Comparison of ENCODE assay signal across 8 cellular contexts in genomic region chr15:84654689-84655453, GRCh38. TPM values are rescaled to one million over a fixed set of nuclear protein-coding genes. Genes with fewer than 3 reads are reported as not detected.
A peak's percentile ranks its signal among the peaks of the same experiment; 100 is the strongest.
DNase-seq lines count a peak whose midpoint lies in the region; ATAC-seq and TF ChIP-seq lines count a peak whose summit lies in the region.

No MANE protein-coding gene starts in this region.

- peak overlapping the region; percentile 66 for H2AFZ ChIP-seq in SU-DHL-6 (ENCODE audit: low read depth, low read length, severe bottlenecking)

- H3K4me1 ChIP-seq in ovary (ENCODE audit: insufficient read depth) (peaks cover 2% of the 10 kb centered on the region), thyroid gland (peaks cover 20 to 36% of the 10 kb centered on the region in 2 donors)

- POLR2A ChIA-PET in activated naive CD8-positive, alpha-beta T cell treated with anti-CD3 and anti-CD28 coated beads, Interleukin-2, amount 10 ng/mL, durations not matched to agents 7 days and 5 days (lab: Charles Lee), result interaction anchor here (0.6 to 3.3 kb wide), 16 partner anchors 17 to 446 kb away, joined by 3 to 15 read pairs (median 5); partner anchors contain the start of gene SEC11A

- peak overlapping the region; percentile 62 for H3K9ac ChIP-seq in SU-DHL-6 (ENCODE audit: low read length)

- no peaks in the 10 kb centered on the region for H4K20me1 ChIP-seq in SU-DHL-6 (ENCODE audit: low read depth, low read length)

- no peaks in the 10 kb centered on the region for H3K9me3 ChIP-seq in SU-DHL-6 (ENCODE audit: insufficient read depth, low read length)
- H3K9me3 ChIP-seq in ovary, result no peaks in the 10 kb centered on the region
- no peaks in the 10 kb centered on the region for H3K9me3 ChIP-seq in thyroid gland

- peaks cover 12% of the 10 kb centered on the region for H3K79me2 ChIP-seq in SU-DHL-6 (ENCODE audit: insufficient read depth, low read length)

- TF ChIP-seq CTCF in SU-DHL-6 (IDR thresholded peaks at IDR 0.05; ENCODE audit: insufficient read depth, low read length, poor library complexity, severe bottlenecking), result peak; percentile 82
- TF ChIP-seq CTCF in ovary (IDR thresholded peaks at IDR 0.05), result peak; percentile 24 to 55 (median 39)
- peak in 5 of 6 experiments; percentile 36 to 70 (median 67) for TF ChIP-seq CTCF in thyroid gland (IDR thresholded peaks at IDR 0.05)

- H3K9me2 ChIP-seq in SU-DHL-6 (replicated peaks; ENCODE audit: insufficient read depth, low read length), result no peaks in the 10 kb centered on the region

- peaks cover 12% of the 10 kb centered on the region for H3K36me3 Mint-ChIP-seq in activated naive CD8-positive, alpha-beta T cell treated with anti-CD3 and anti-CD28 coated beads, Interleukin-2, amount 10 ng/mL, durations not matched to agents 7 days and 5 days

- peak; percentile 12 for TF ChIP-seq POLR2A in ovary (IDR thresholded peaks at IDR 0.05)
- TF ChIP-seq POLR2A in thyroid gland (IDR thresholded peaks at IDR 0.05), result no peak

- H3K36me3 ChIP-seq in SU-DHL-6 (ENCODE audit: low read length) (no peaks in the 10 kb centered on the region), ovary (no peaks in the 10 kb centered on the region), thyroid gland (peaks cover 8 to 15% of the 10 kb centered on the region in 2 donors)

- no peaks in the 10 kb centered on the region for H3K27me3 ChIP-seq in SU-DHL-6 (ENCODE audit: low read length)
- H3K27me3 ChIP-seq in ovary, result no peaks in the 10 kb centered on the region
- H3K27me3 ChIP-seq in thyroid gland, result no peaks in the 10 kb centered on the region

- DNase-seq in Ammon's horn (ENCODE audit: low spot score), result peak; percentile 94
- DNase-seq in NCI-H1092 (lab: John Stamatoyannopoulos, UW), result peak; percentile 75
- DNase-seq in activated naive CD8-positive, alpha-beta T cell treated with anti-CD3 and anti-CD28 coated beads, Interleukin-2, amount 10 ng/mL, durations not matched to agents 7 days and 5 days, result peak; percentile 73
- peak; percentile 90 for DNase-seq in Right ventricle myocardium superior
- peak; percentile 61 to 81 (median 76) for DNase-seq in ovary
- peak; percentile 83 to 85 for DNase-seq in thyroid gland

- peaks cover 20% of the 10 kb centered on the region for H3F3A ChIP-seq in SU-DHL-6 (ENCODE audit: insufficient read depth)

- TF ChIP-seq EP300 in ovary (IDR thresholded peaks at IDR 0.05), result no peak

- H3K4me2 ChIP-seq in SU-DHL-6 (ENCODE audit: low read depth, low read length, poor library complexity, severe bottlenecking), result peak overlapping the region; percentile 64

- no peaks in the 10 kb centered on the region for H3K27me3 Mint-ChIP-seq in activated naive CD8-positive, alpha-beta T cell treated with anti-CD3 and anti-CD28 coated beads, Interleukin-2, amount 10 ng/mL, durations not matched to agents 7 days and 5 days

- peaks cover 24% of the 10 kb centered on the region for H3K4me1 Mint-ChIP-seq in activated naive CD8-positive, alpha-beta T cell treated with anti-CD3 and anti-CD28 coated beads, Interleukin-2, amount 10 ng/mL, durations not matched to agents 7 days and 5 days

- ATAC-seq in GM21390 (IDR thresholded peaks at IDR 0.05; ENCODE audit: unreplicated experiment), result peak; percentile 35
- peak; percentile 32 for ATAC-seq in activated naive CD8-positive, alpha-beta T cell treated with anti-CD3 and anti-CD28 coated beads, Interleukin-2, amount 10 ng/mL, durations not matched to agents 7 days and 5 days (ENCODE audit: low read depth)
- peak; percentile 64 for ATAC-seq in Right ventricle myocardium superior (ENCODE audit: poor library complexity)

- WGBS in ovary, 3 donors, result 6% methylated on average over 19 of the region's 19 CpGs
- WGBS in thyroid gland, 2 donors, result 7 to 8% methylated on average over 19 of the region's 19 CpGs

- peak overlapping the region; percentile 86 for H3K4me3 ChIP-seq in SU-DHL-6 (ENCODE audit: insufficient read depth, low read length, poor library complexity, severe bottlenecking)
- H3K4me3 ChIP-seq in ovary, result peak overlapping the region; percentile 82
- H3K4me3 ChIP-seq in thyroid gland (replicated peaks in 1 of 3), result peak overlapping the region in 2 of 3 donors; percentile 77 to 80

- H3K27ac ChIP-seq in SU-DHL-6 (ENCODE audit: low read depth, low read length), result peak overlapping the region; percentile 53
- peak overlapping the region in 1 of 2 donors; percentile 69 for H3K27ac ChIP-seq in ovary
- peak overlapping the region; percentile 62 to 88 (median 83) for H3K27ac ChIP-seq in thyroid gland

- H3K9me3 Mint-ChIP-seq in activated naive CD8-positive, alpha-beta T cell treated with anti-CD3 and anti-CD28 coated beads, Interleukin-2, amount 10 ng/mL, durations not matched to agents 7 days and 5 days, result no peaks in the 10 kb centered on the region

- peak overlapping the region; percentile 94 for H3K27ac Mint-ChIP-seq in activated naive CD8-positive, alpha-beta T cell treated with anti-CD3 and anti-CD28 coated beads, Interleukin-2, amount 10 ng/mL, durations not matched to agents 7 days and 5 days

- H3K4me3 Mint-ChIP-seq in activated naive CD8-positive, alpha-beta T cell treated with anti-CD3 and anti-CD28 coated beads, Interleukin-2, amount 10 ng/mL, durations not matched to agents 7 days and 5 days, result peak overlapping the region; percentile 100

- intact Hi-C loops in Right ventricle myocardium superior (cut with DNase I), result no loop called here
- intact Hi-C loops in ovary (cut with DNase I), result loop anchor here in 3 of 4 donors (5.0 to 10.0 kb wide), 6 partner anchors 50 to 270 kb away; partner anchors contain the start of gene ZSCAN2 (in 1 of the 3)
- intact Hi-C loops in thyroid gland (cut with DNase I), result loop anchor here (5.0 to 10.0 kb wide), 2 partner anchors 62 to 90 kb away; partner anchors contain the start of genes SEC11A and ZNF592

RNA-seq across cellular contexts. Expression of gene WDR73, which starts 0.8 kb away (rescaled TPM):
- 10 to 100 TPM; 26.8 to 27.9 TPM for total RNA-seq in activated naive CD8-positive, alpha-beta T cell treated with anti-CD3 and anti-CD28 coated beads, Interleukin-2, amount 10 ng/mL, durations not matched to agents 7 days and 5 days
- total RNA-seq in Right ventricle myocardium superior (13.7 TPM), ovary (10 to 100 TPM; 18.8 to 36.1 (median 26.9) TPM), thyroid gland (10 to 100 TPM; 37.5 to 63.3 (median 41.1) TPM)
- 10 to 100 TPM; 19.9 to 20.7 TPM for polyA plus RNA-seq in ovary

RNA-seq across cellular contexts. Expression of gene NMB, which starts 3.1 kb away (rescaled TPM):
- total RNA-seq in activated naive CD8-positive, alpha-beta T cell treated with anti-CD3 and anti-CD28 coated beads, Interleukin-2, amount 10 ng/mL, durations not matched to agents 7 days and 5 days, result 1 to 10 TPM; 1.1 to 1.7 TPM
- total RNA-seq in Right ventricle myocardium superior (1.9 TPM), ovary (10 to 100 TPM in 1 of 7 donors, 1 to 10 TPM in 6; 5.1 to 11.5 (median 7.3) TPM), thyroid gland (10 to 100 TPM; 12.9 to 43.4 (median 23.5) TPM)
- 1 to 10 TPM; 2.7 to 7.3 TPM for polyA plus RNA-seq in ovary

RNA-seq across cellular contexts. Expression of gene ZSCAN2, which starts 54.1 kb away (rescaled TPM):
- total RNA-seq in activated naive CD8-positive, alpha-beta T cell treated with anti-CD3 and anti-CD28 coated beads, Interleukin-2, amount 10 ng/mL, durations not matched to agents 7 days and 5 days, result 10 to 100 TPM in 1 of 2 experiments, 1 to 10 TPM in 1; 9.6 to 10.9 TPM
- 6.2 TPM for total RNA-seq in Right ventricle myocardium superior
- total RNA-seq in ovary, result 10 to 100 TPM in 3 of 7 donors, 1 to 10 TPM in 4; 5.6 to 13.3 (median 9.2) TPM
- polyA plus RNA-seq in ovary, result 1 to 10 TPM; 6.8 to 8.2 TPM
- total RNA-seq in thyroid gland, result 10 to 100 TPM in 2 of 4 donors, 1 to 10 TPM in 2; 9.1 to 22.7 (median 11.7) TPM
